In genomic region chr17:13874817-13875216, GRCh38 we compare ENCODE assay signal across 27 cellular contexts.
"Had no signal": no experiment of that assay in that cellular context is flagged by ENCODE, and none has a peak within 500 bp of the region (broad histone marks: within the 10 kb centered on the region; RNA-seq: fewer than 3 reads in every experiment).

No MANE protein-coding gene starts in this region.

- H3K4me3 Mint-ChIP-seq: naive thymus-derived CD4-positive, alpha-beta T cell; nephron; neural progenitor cell; stimulated activated naive CD8-positive, alpha-beta T cell treated with anti-CD3 and anti-CD28 coated beads, Interleukin-15, amount 100 ng/mL, for 72 hours had no signal

- H3K36me3 ChIP-seq: colonic mucosa, gastroesophageal sphincter, heart left ventricle, neural progenitor cell, right lobe of liver, thyroid gland, vagina had no signal

- H3K27ac ChIP-seq: colonic mucosa, foreskin keratinocyte, gastroesophageal sphincter, heart left ventricle, hepatocyte, neural progenitor cell, parathyroid adenoma, right lobe of liver, thyroid gland, vagina had no signal

- H3K27me3 Mint-ChIP-seq: naive thymus-derived CD4-positive, alpha-beta T cell; stimulated activated naive CD8-positive, alpha-beta T cell treated with anti-CD3 and anti-CD28 coated beads, Interleukin-15, amount 100 ng/mL, for 72 hours had no signal

- H3K9me3 Mint-ChIP-seq: nephron; neural progenitor cell; stimulated activated naive CD8-positive, alpha-beta T cell treated with anti-CD3 and anti-CD28 coated beads, Interleukin-15, amount 100 ng/mL, for 72 hours had no signal

- DNase-seq: colonic mucosa; dermis blood vessel endothelial cell; effector memory CD4-positive, alpha-beta T cell; erythroblast; foreskin keratinocyte; heart left ventricle; kidney; mesenchymal stem cell; midbrain; naive thymus-derived CD4-positive, alpha-beta T cell; right lobe of liver; small intestine; stimulated activated CD4-positive, alpha-beta T cell treated with anti-CD3 and anti-CD28 coated beads, Interleukin-15, amount 100 ng/mL, for 24 hours; stimulated activated CD4-positive, alpha-beta T cell treated with anti-CD3 and anti-CD28 coated beads, Interleukin-4, amount 100 ng/mL, for 1 hour; stimulated activated CD8-positive, alpha-beta memory T cell treated with anti-CD3 and anti-CD28 coated beads, Interleukin-4, amount 100 ng/mL, for 48 hours; stimulated activated naive CD4-positive, alpha-beta T cell; stimulated activated naive CD8-positive, alpha-beta T cell treated with anti-CD3 and anti-CD28 coated beads, Interleukin-15, amount 100 ng/mL, for 72 hours; thyroid gland; trophoblast cell had no signal

- H3K36me3 Mint-ChIP-seq: neural progenitor cell had no signal

- H3K4me3 ChIP-seq: colonic mucosa, gastroesophageal sphincter, heart left ventricle, hepatocyte, neural progenitor cell, right lobe of liver, thyroid gland, vagina had no signal

- H3K27me3 ChIP-seq: colonic mucosa, foreskin keratinocyte, gastroesophageal sphincter, heart left ventricle, hepatocyte, neural progenitor cell, right lobe of liver, thyroid gland, vagina had no signal

- ATAC-seq: foreskin keratinocyte; gastroesophageal sphincter; heart left ventricle; left lobe of liver; naive thymus-derived CD4-positive, alpha-beta T cell; right lobe of liver; stimulated activated naive CD8-positive, alpha-beta T cell treated with anti-CD3 and anti-CD28 coated beads, Interleukin-15, amount 100 ng/mL, for 72 hours had no signal

- H3K9me3 ChIP-seq: colonic mucosa, gastroesophageal sphincter, right lobe of liver, thyroid gland, vagina had no signal

- H3K4me1 Mint-ChIP-seq: naive thymus-derived CD4-positive, alpha-beta T cell; nephron; stimulated activated naive CD8-positive, alpha-beta T cell treated with anti-CD3 and anti-CD28 coated beads, Interleukin-15, amount 100 ng/mL, for 72 hours had no signal

- H3K4me1 ChIP-seq: colonic mucosa, foreskin keratinocyte, gastroesophageal sphincter, heart left ventricle, parathyroid adenoma, right lobe of liver, thyroid gland, vagina had no signal

- H3K27ac Mint-ChIP-seq: naive thymus-derived CD4-positive, alpha-beta T cell; nephron; neural progenitor cell; progenitor cell of endocrine pancreas; stimulated activated naive CD8-positive, alpha-beta T cell treated with anti-CD3 and anti-CD28 coated beads, Interleukin-15, amount 100 ng/mL, for 72 hours had no signal
